ENCODE assay signal across 2 cellular contexts in the genomic region with DNA sequence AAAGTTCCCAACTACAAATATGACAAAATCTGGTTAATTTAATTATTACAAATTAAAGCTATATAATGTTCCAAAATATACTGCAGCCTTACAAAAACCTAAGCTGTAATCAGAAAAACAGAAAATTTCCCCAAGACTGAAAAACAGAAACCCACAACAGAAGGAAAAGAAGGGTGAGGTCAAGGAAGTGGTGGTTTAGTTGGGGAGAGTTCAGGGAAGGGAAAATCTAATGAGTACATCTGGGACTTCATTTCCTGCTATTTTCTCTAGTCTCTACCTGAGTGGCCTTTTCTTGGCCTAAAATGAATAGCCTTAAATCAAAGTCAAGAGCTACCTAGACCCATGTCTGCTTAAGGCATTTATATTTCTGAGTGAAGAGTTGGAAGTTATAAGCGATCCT.
TF ChIP-seq lines count a peak whose summit lies in the region.

No MANE protein-coding gene starts in this region.

TF ChIP-seq in IMR-90, 13 proteins besides CTCF, POLR2A, EP300 and RAD21:
- TF ChIP-seq CEBPB (IDR thresholded peaks at IDR 0.05; ENCODE audit: low read depth, low read length) (no peak), RCOR1 (IDR thresholded peaks at IDR 0.05; ENCODE audit: insufficient replicate concordance, low read length) (no peak), FOS (IDR thresholded peaks at IDR 0.05; ENCODE audit: low read depth, low read length) (no peak), BHLHE40 (IDR thresholded peaks at IDR 0.05; ENCODE audit: low read depth, low read length) (no peak), MXI1 (IDR thresholded peaks at IDR 0.05; ENCODE audit: borderline replicate concordance, low read depth, low read length) (no peak), CHD1 (IDR thresholded peaks at IDR 0.05; ENCODE audit: low read depth, low read length) (no peak)

TF ChIP-seq in endothelial cell of umbilical vein, 7 proteins besides CTCF, POLR2A, EP300 and RAD21:
- TF ChIP-seq EZH2 (IDR thresholded peaks at IDR 0.05; ENCODE audit: borderline replicate concordance, low read depth, low read length, severe bottlenecking) = no peak
- TF ChIP-seq GATA2 (IDR thresholded peaks at IDR 0.05; ENCODE audit: insufficient read depth, insufficient read length, low read depth, low read length) = no peak
- no peak for TF ChIP-seq MYC (IDR thresholded peaks at IDR 0.05; ENCODE audit: low read depth, low read length)
- TF ChIP-seq MAX (IDR thresholded peaks at IDR 0.05; ENCODE audit: insufficient read depth, insufficient read length) = no peak
- TF ChIP-seq FOS (IDR thresholded peaks at IDR 0.05; ENCODE audit: borderline replicate concordance, insufficient read depth, low read length) = no peak
- TF ChIP-seq POLR2AphosphoS5 (IDR thresholded peaks at IDR 0.05; ENCODE audit: insufficient read depth, low read depth, low read length) = no peak
- no peak for TF ChIP-seq JUN (IDR thresholded peaks at IDR 0.05; ENCODE audit: borderline replicate concordance, insufficient read depth, insufficient read length, low read depth)
